ENCODE assay signal across 8 cellular contexts in the genomic region with DNA sequence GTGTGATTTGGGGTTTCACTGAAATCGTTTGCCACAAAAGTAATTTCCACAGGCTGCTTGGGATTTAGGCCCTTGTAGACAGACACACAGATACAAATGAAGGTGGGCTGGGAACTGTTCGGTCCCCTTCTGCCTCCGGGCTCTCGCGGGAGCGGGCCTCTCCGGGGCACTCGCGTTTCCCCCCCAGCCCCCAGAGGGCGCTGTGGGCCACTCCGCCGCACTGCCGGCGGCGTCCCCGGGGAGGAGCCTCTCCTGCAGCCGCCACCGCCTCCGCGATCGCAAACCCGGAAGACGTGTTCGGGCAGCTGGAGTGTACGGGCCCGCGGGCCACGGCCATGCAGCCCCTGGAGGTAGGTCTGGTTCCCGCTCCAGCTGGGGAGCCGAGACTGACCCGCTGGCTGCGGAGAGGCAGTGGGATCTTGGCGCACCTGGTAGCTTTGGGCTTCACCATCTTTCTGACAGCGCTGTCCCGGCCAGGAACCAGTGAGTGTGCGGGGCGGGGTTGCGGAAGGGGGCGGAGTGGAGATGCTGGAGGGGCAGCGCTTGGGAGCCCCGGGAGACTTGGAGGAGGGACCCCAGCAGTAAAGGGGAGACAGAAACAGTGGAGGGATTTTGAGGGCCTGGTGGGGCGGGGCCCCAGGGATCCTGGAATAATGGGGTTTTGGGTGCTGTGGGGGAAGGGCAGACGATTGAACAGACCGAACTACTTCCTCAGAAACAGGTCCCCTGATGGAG. TPM values are rescaled to one million over a fixed set of nuclear protein-coding genes. Genes with fewer than 3 reads are reported as not detected.
DNase-seq lines count a peak whose midpoint lies in the region; ATAC-seq and TF ChIP-seq lines count a peak whose summit lies in the region.

A gene with protein sequence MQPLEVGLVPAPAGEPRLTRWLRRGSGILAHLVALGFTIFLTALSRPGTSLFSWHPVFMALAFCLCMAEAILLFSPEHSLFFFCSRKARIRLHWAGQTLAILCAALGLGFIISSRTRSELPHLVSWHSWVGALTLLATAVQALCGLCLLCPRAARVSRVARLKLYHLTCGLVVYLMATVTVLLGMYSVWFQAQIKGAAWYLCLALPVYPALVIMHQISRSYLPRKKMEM (plus strand): TSS at position 290 of the 735 bp plus-strand sequence. CDS start 46 bp downstream, at position 336.

- peak; percentile 91 for TF ChIP-seq CTCF in natural killer cell (IDR thresholded peaks at IDR 0.05)

- H3K27me3 Mint-ChIP-seq in natural killer cell (ENCODE audit: low read depth in 2 of 2) = no peaks in the 10 kb centered on the region

- ATAC-seq in GM21526 (IDR thresholded peaks at IDR 0.05; ENCODE audit: low FRiP score, unreplicated experiment) (peak; percentile 66), natural killer cell (peak; percentile 92 to 98 (median 93))

- peak within 1 kb of the TSS; percentile 93 for H3K4me3 Mint-ChIP-seq in natural killer cell

- peaks cover 13 to 35% of the 10 kb centered on the region in 2 donors for H3K4me1 Mint-ChIP-seq in natural killer cell

- H3K9me3 Mint-ChIP-seq in natural killer cell = no peaks in the 10 kb centered on the region

- intact Hi-C loops in natural killer cell (cut with micrococcal nuclease) = loop anchor here (1.0 to 5.0 kb wide), 3 partner anchors 11 to 232 kb away; a partner anchor contains a TSS

- peak; percentile 80 for DNase-seq in DMS79 treated with DMSO at 0.1 percent for 48 hours (lab: John Stamatoyannopoulos, UW)
- peak; percentile 88 for DNase-seq in HuH-7.5 (ENCODE audit: low spot score)
- peak; percentile 87 for DNase-seq in activated T-helper 1 cell treated with Interleukin-2 at 50 U/mL for 16 hours (ENCODE audit: low read depth)
- peak; percentile 75 for DNase-seq in fibroblast of gingiva (ENCODE audit: low read depth)
- peak; percentile 87 for DNase-seq in natural killer cell
- peak; percentile 87 for DNase-seq in stimulated activated naive CD4-positive, alpha-beta T cell treated with Interleukin-2 at 50 U/mL for 16 hours (lab: John Stamatoyannopoulos, UW)

- peak within 1 kb of the TSS; percentile 76 to 93 for H3K27ac Mint-ChIP-seq in natural killer cell

- peaks cover 8% of the 10 kb centered on the region for H3K36me3 Mint-ChIP-seq in natural killer cell

TF ChIP-seq in PFSK-1, 5 proteins besides CTCF, POLR2A, EP300 and RAD21:
- TF ChIP-seq POLR2AphosphoS5 (IDR thresholded peaks at IDR 0.05; ENCODE audit: low read depth, low read length) (peak; percentile 55; the same call in 1 of the 2 replicates), FOXP2 (optimal IDR thresholded peaks at IDR 0.05; ENCODE audit: borderline replicate concordance, extremely low read depth, extremely low read length, insufficient read depth) (peak; percentile 85), SIN3A (IDR thresholded peaks at IDR 0.05; ENCODE audit: borderline replicate concordance, insufficient read depth, low read length) (no peak)

RNA-seq across cellular contexts. Expression of the gene that starts here (rescaled TPM):
- 6.2 TPM for polyA plus RNA-seq in PFSK-1 (2012; ENCODE audit: insufficient read length, low read depth)
- 10 to 100 TPM; 21.1 to 36.0 (median 34.7) TPM for total RNA-seq in natural killer cell

Comparison
In these comparisons a context has a peak if more than half of its experiments do, and no peak if none do; other contexts are left out.
1. Peak in every context shown above with its lines: DNase-seq and ATAC-seq.